ENCODE assay signal across 8 cellular contexts in genomic region chr4:183098723-183099536, GRCh38. TPM values are rescaled to one million over a fixed set of nuclear protein-coding genes. Genes with fewer than 3 reads are reported as not detected.
DNase-seq lines count a peak whose midpoint lies in the region; ATAC-seq and TF ChIP-seq lines count a peak whose summit lies in the region.

Gene WWC2, plus strand, starts transcription at chr4:183099257. Its CDS starts 235 bp downstream, at chr4:183099492.

- peak within 1 kb of the TSS; percentile 52 for H3K4me3 Mint-ChIP-seq in activated CD4-positive, alpha-beta memory T cell treated with anti-CD3 and anti-CD28 coated beads, Interleukin-2, amount 10 ng/mL, durations not matched to agents 7 days and 5 days

- DNase-seq in GM13976 (ENCODE audit: low spot score), result peak; percentile 64
- peak; percentile 58 to 90 for DNase-seq in NCI-H526 (lab: John Stamatoyannopoulos, UW)
- DNase-seq in activated CD4-positive, alpha-beta memory T cell treated with anti-CD3 and anti-CD28 coated beads, Interleukin-2, amount 10 ng/mL, durations not matched to agents 7 days and 5 days, result peak; percentile 55
- DNase-seq in dermis microvascular lymphatic vessel endothelial cell (ENCODE audit: low read depth in 2 of 2), result peak; percentile 87 to 95
- DNase-seq in left kidney (ENCODE audit: low read depth, low spot score), result peak; percentile 98
- DNase-seq in stimulated activated CD4-positive, alpha-beta T cell treated with anti-CD3 and anti-CD28 coated beads, Interleukin-15, amount 100 ng/mL, for 24 hours, result peak; percentile 77
- DNase-seq in NCI-H187 treated with DMSO at 0.1 percent for 48 hours (lab: John Stamatoyannopoulos, UW), result no peak

- no peak for TF ChIP-seq CTCF in GM13976 (IDR thresholded peaks at IDR 0.05; ENCODE audit: borderline replicate concordance, control extremely low read depth, extremely low read depth, insufficient read depth, missing control alignments)

- in situ Hi-C loops in GM13976 (cut with MboI; ENCODE audit: low sequenced_read_pairs, unreplicated experiment), result no loop called here

- H3K27ac Mint-ChIP-seq in activated CD4-positive, alpha-beta memory T cell treated with anti-CD3 and anti-CD28 coated beads, Interleukin-2, amount 10 ng/mL, durations not matched to agents 7 days and 5 days, result no peak within 1 kb of the TSS

- CTCF ChIA-PET in activated CD4-positive, alpha-beta memory T cell treated with anti-CD3 and anti-CD28 coated beads, Interleukin-2, amount 10 ng/mL, durations not matched to agents 7 days and 5 days (lab: Charles Lee), result interaction anchor here (0.9 to 1.9 kb wide), 3 partner anchors 16 to 157 kb away, joined by 3 to 4 read pairs (median 4); no protein-coding TSS in a partner anchor

- H3K4me1 Mint-ChIP-seq in activated CD4-positive, alpha-beta memory T cell treated with anti-CD3 and anti-CD28 coated beads, Interleukin-2, amount 10 ng/mL, durations not matched to agents 7 days and 5 days, result peaks cover 4% of the 10 kb centered on the region

- ATAC-seq in HG02943 (IDR thresholded peaks at IDR 0.05; ENCODE audit: low read depth, unreplicated experiment), result peak; percentile 68

- H3K9me3 Mint-ChIP-seq in activated CD4-positive, alpha-beta memory T cell treated with anti-CD3 and anti-CD28 coated beads, Interleukin-2, amount 10 ng/mL, durations not matched to agents 7 days and 5 days, result no peaks in the 10 kb centered on the region

- peaks cover 53% of the 10 kb centered on the region for H3K27me3 Mint-ChIP-seq in activated CD4-positive, alpha-beta memory T cell treated with anti-CD3 and anti-CD28 coated beads, Interleukin-2, amount 10 ng/mL, durations not matched to agents 7 days and 5 days

- no peaks in the 10 kb centered on the region for H3K36me3 Mint-ChIP-seq in activated CD4-positive, alpha-beta memory T cell treated with anti-CD3 and anti-CD28 coated beads, Interleukin-2, amount 10 ng/mL, durations not matched to agents 7 days and 5 days (ENCODE audit: low read depth)

- POLR2A ChIA-PET in activated CD4-positive, alpha-beta memory T cell treated with anti-CD3 and anti-CD28 coated beads, Interleukin-2, amount 10 ng/mL, durations not matched to agents 7 days and 5 days (lab: Charles Lee), result no interaction called here

RNA-seq across cellular contexts. Expression of gene WWC2, which starts in this region (rescaled TPM):
- under 1 TPM; 0.23 to 0.28 TPM for total RNA-seq in activated CD4-positive, alpha-beta memory T cell treated with anti-CD3 and anti-CD28 coated beads, Interleukin-2, amount 10 ng/mL, durations not matched to agents 7 days and 5 days
- total RNA-seq in dermis microvascular lymphatic vessel endothelial cell, result 20.3 and 26.0 TPM in 2 replicates

Comparison
In these comparisons a context has a peak if more than half of its experiments do, and no peak if none do; other contexts are left out.
1. RNA of gene WWC2 (total RNA-seq): 20.3 to 26.0 TPM in dermis microvascular lymphatic vessel endothelial cell; 0.23 to 0.28 TPM in activated CD4-positive, alpha-beta memory T cell treated with anti-CD3 and anti-CD28 coated beads, Interleukin-2, amount 10 ng/mL, durations not matched to agents 7 days and 5 days; every median in the first group is over 10 times any median in the second.
2. Peak in DNase-seq in activated CD4-positive, alpha-beta memory T cell treated with anti-CD3 and anti-CD28 coated beads, Interleukin-2, amount 10 ng/mL, durations not matched to agents 7 days and 5 days; RNA of the gene not detected or under 1 TPM.